In genomic region chr13:43132228-43132627, GRCh38 we compare ENCODE assay signal across 8 cellular contexts.
DNase-seq lines count a peak whose midpoint lies in the region; TF ChIP-seq lines count a peak whose summit lies in the region.

No MANE protein-coding gene starts in this region.

- H3K4me3 ChIP-seq in fibroblast of pulmonary artery (replicated peaks; ENCODE audit: low read depth, low read length), result no peak overlapping the region

- DNase-seq in NCI-H526 (lab: John Stamatoyannopoulos, UW), result peak; percentile 55 to 80
- DNase-seq in NCI-H526 treated with DMSO at 0.1 percent for 48 hours (lab: John Stamatoyannopoulos, UW), result no peak
- DNase-seq in NCI-H446 treated with DMSO at 0.1 percent for 48 hours (lab: John Stamatoyannopoulos, UW), result peak; percentile 15
- peak; percentile 50 for DNase-seq in fibroblast of pulmonary artery (ENCODE audit: low read depth)
- DNase-seq in renal cortical epithelial cell (ENCODE audit: low read depth), result peak; percentile 73
- no peak for DNase-seq in activated CD4-positive, alpha-beta T cell treated with anti-CD3 and anti-CD28 coated beads, Interleukin-2, amount 50 U/mL, for 48 hours
- no peak for DNase-seq in GF-D8 (lab: John Stamatoyannopoulos, UW)
- DNase-seq in activated naive CD4-positive, alpha-beta T cell treated with Interleukin-2 at 50 U/mL for 16 hours, result no peak

- TF ChIP-seq CTCF in fibroblast of pulmonary artery (IDR thresholded peaks at IDR 0.05; ENCODE audit: low read length, missing control alignments), result peak; percentile 33

Comparison
In these comparisons a context has a peak if more than half of its experiments do, and no peak if none do; other contexts are left out.
1. DNase-seq: peak in NCI-H526 (2 of 2), NCI-H446 treated with DMSO at 0.1 percent for 48 hours (single experiment), fibroblast of pulmonary artery (single experiment) and renal cortical epithelial cell (single experiment); none in NCI-H526 treated with DMSO at 0.1 percent for 48 hours (single experiment), activated CD4-positive, alpha-beta T cell treated with anti-CD3 and anti-CD28 coated beads, Interleukin-2, amount 50 U/mL, for 48 hours (0 of 2), GF-D8 (single experiment) and activated naive CD4-positive, alpha-beta T cell treated with Interleukin-2 at 50 U/mL for 16 hours (single experiment).